Comparison of ENCODE assay signal across 29 cellular contexts in genomic region chr13:29182216-29182615, GRCh38.
"Had no signal": no experiment of that assay in that cellular context is flagged by ENCODE, and none has a peak within 500 bp of the region (broad histone marks: within the 10 kb centered on the region; RNA-seq: fewer than 3 reads in every experiment).

No MANE protein-coding gene starts in this region.

- H3K4me1 ChIP-seq: ascending aorta had no signal

- DNase-seq: activated B cell treated with CpG ODN at 0.5 μM for 24 hours; activated CD4-positive, alpha-beta memory T cell treated with anti-CD3 and anti-CD28 coated beads for 36 hours; activated CD4-positive, alpha-beta T cell treated with anti-CD3 and anti-CD28 coated beads for 4 hours; activated CD4-positive, alpha-beta T cell treated with anti-CD3 and anti-CD28 coated beads, Interleukin-2, amount 10 ng/mL, durations not matched to agents 24 days and 14 days; activated CD4-positive, alpha-beta T cell treated with anti-CD3 and anti-CD28 coated beads, Interleukin-2, amount 50 U/mL, for 1 hour; activated CD4-positive, alpha-beta T cell treated with anti-CD3 and anti-CD28 coated beads, Interleukin-2, amount 50 U/mL, for 4 hours; activated CD4-positive, CD25-positive, alpha-beta regulatory T cell treated with anti-CD3 and anti-CD28 coated beads, Interleukin-2, amount 50 U/mL, for 72 hours; activated CD8-positive, alpha-beta memory T cell treated with anti-CD3 and anti-CD28 coated beads, Interleukin-2, amount 50 U/mL, for 4 hours; activated CD8-positive, alpha-beta T cell treated with anti-CD3 and anti-CD28 coated beads for 36 hours; activated effector memory CD4-positive, alpha-beta T cell treated with anti-CD3 and anti-CD28 coated beads, Interleukin-2, amount 50 U/mL, for 16 hours; activated gamma-delta T cell treated with Interleukin-2 at 50 U/mL for 16 hours; activated naive CD4-positive, alpha-beta T cell treated with anti-CD3 and anti-CD28 coated beads, Interleukin-2, amount 10 ng/mL, durations not matched to agents 7 days and 5 days; activated naive CD4-positive, alpha-beta T cell treated with Interleukin-2 at 50 U/mL for 16 hours; activated naive CD8-positive, alpha-beta T cell treated with anti-CD3 and anti-CD28 coated beads, Interleukin-2, amount 10 ng/mL, durations not matched to agents 7 days and 5 days; activated naive CD8-positive, alpha-beta T cell treated with anti-CD3 and anti-CD28 coated beads, Interleukin-2, amount 50 U/mL, for 24 hours; activated T-cell treated with anti-CD3 and anti-CD28 coated beads for 4 hours; activated T-cell treated with anti-CD3 and anti-CD28 coated beads, Interleukin-2, amount 50 U/mL, for 1 hour; activated T-cell treated with anti-CD3 and anti-CD28 coated beads, Interleukin-2, amount 50 U/mL, for 4 hours; activated T-cell treated with anti-CD3 and anti-CD28 coated beads, Interleukin-2, amount 50 U/mL, for 72 hours; amygdala; anterior cingulate cortex; caudate nucleus; cerebellar nuclear complex; T-helper 1 cell; T-helper 2 cell; T-helper 9 cell had no signal

- H3K27ac ChIP-seq: ascending aorta, cardiac muscle cell, VCaP had no signal

- H3K27me3 ChIP-seq: ascending aorta, cardiac muscle cell had no signal

- H3K4me3 ChIP-seq: ascending aorta, cardiac muscle cell had no signal

- H3K36me3 ChIP-seq: ascending aorta, cardiac muscle cell had no signal
